In genomic region chr22:27745154-27745553, GRCh38 we compare ENCODE assay signal across 23 cellular contexts.
"Had no signal": no experiment of that assay in that cellular context is flagged by ENCODE, and none has a peak within 500 bp of the region (broad histone marks: within the 10 kb centered on the region; RNA-seq: fewer than 3 reads in every experiment).

No MANE protein-coding gene starts in this region.

- ATAC-seq: activated T-helper 17 cell treated with anti-CD3 and anti-CD28 coated beads, Interleukin-2, amount 50 U/mL, for 72 hours had no signal

- H3K4me3 ChIP-seq: MG63, Peyer's patch, SJCRH30 had no signal

- H3K4me3 Mint-ChIP-seq: activated B cell treated with CpG ODN at 0.5 μM for 24 hours; activated CD4-positive, alpha-beta memory T cell treated with anti-CD3 and anti-CD28 coated beads for 36 hours; activated CD4-positive, alpha-beta T cell treated with anti-CD3 and anti-CD28 coated beads, Interleukin-2, amount 10 ng/mL, durations not matched to agents 7 days and 5 days; activated naive CD4-positive, alpha-beta T cell treated with anti-CD3 and anti-CD28 coated beads for 36 hours; activated naive CD8-positive, alpha-beta T cell; activated T-helper 17 cell treated with anti-CD3 and anti-CD28 coated beads, Interleukin-2, amount 50 U/mL, for 72 hours; brain; T-helper 1 cell treated with Interleukin-12 subunit alpha and Interleukin-12 subunit beta and Interleukin-4 antibody, amounts not matched to agents 30 μg/mL and 1 μg/mL, for 36 hours had no signal

- H3K27ac Mint-ChIP-seq: activated B cell treated with CpG ODN at 0.5 μM for 24 hours; activated CD4-positive, alpha-beta memory T cell treated with anti-CD3 and anti-CD28 coated beads for 36 hours; activated CD4-positive, alpha-beta T cell treated with anti-CD3 and anti-CD28 coated beads, Interleukin-2, amount 10 ng/mL, durations not matched to agents 7 days and 5 days; activated naive CD4-positive, alpha-beta T cell treated with anti-CD3 and anti-CD28 coated beads for 36 hours; activated naive CD8-positive, alpha-beta T cell; activated T-helper 17 cell treated with anti-CD3 and anti-CD28 coated beads, Interleukin-2, amount 50 U/mL, for 72 hours; T-helper 1 cell treated with Interleukin-12 subunit alpha and Interleukin-12 subunit beta and Interleukin-4 antibody, amounts not matched to agents 30 μg/mL and 1 μg/mL, for 36 hours had no signal

- H3K36me3 ChIP-seq: MG63, Peyer's patch had no signal

- H3K9me3 ChIP-seq: Peyer's patch, SJCRH30 had no signal

- H3K4me1 Mint-ChIP-seq: activated B cell treated with CpG ODN at 0.5 μM for 24 hours; activated CD4-positive, alpha-beta T cell treated with anti-CD3 and anti-CD28 coated beads, Interleukin-2, amount 10 ng/mL, durations not matched to agents 7 days and 5 days; activated T-helper 17 cell treated with anti-CD3 and anti-CD28 coated beads, Interleukin-2, amount 50 U/mL, for 72 hours had no signal

- H3K27me3 Mint-ChIP-seq: activated B cell treated with CpG ODN at 0.5 μM for 24 hours had no signal

- H3K27ac ChIP-seq: Peyer's patch, RWPE1, SJCRH30 had no signal

- DNase-seq: activated B cell treated with CpG ODN at 0.5 μM for 24 hours; activated CD4-positive, alpha-beta memory T cell treated with anti-CD3 and anti-CD28 coated beads for 36 hours; activated CD4-positive, alpha-beta T cell treated with anti-CD3 and anti-CD28 coated beads, Interleukin-2, amount 10 ng/mL, durations not matched to agents 7 days and 5 days; activated CD8-positive, alpha-beta memory T cell treated with anti-CD3 and anti-CD28 coated beads for 24 hours; activated gamma-delta T cell; activated naive CD4-positive, alpha-beta T cell treated with anti-CD3 and anti-CD28 coated beads for 36 hours; activated T-cell treated with anti-CD3 and anti-CD28 coated beads for 4 hours; activated T-cell treated with anti-CD3 and anti-CD28 coated beads, Interleukin-2, amount 50 U/mL, for 48 hours; amygdala; MG63; NCI-H1105; NCI-H1436; NCI-H187; NCI-H2081; NCI-H524; Peyer's patch; Right ventricle myocardium superior; SJCRH30 had no signal

- H3K9me3 Mint-ChIP-seq: activated CD4-positive, alpha-beta T cell treated with anti-CD3 and anti-CD28 coated beads, Interleukin-2, amount 10 ng/mL, durations not matched to agents 7 days and 5 days; activated T-helper 17 cell treated with anti-CD3 and anti-CD28 coated beads, Interleukin-2, amount 50 U/mL, for 72 hours; T-helper 1 cell treated with Interleukin-12 subunit alpha and Interleukin-12 subunit beta and Interleukin-4 antibody, amounts not matched to agents 30 μg/mL and 1 μg/mL, for 36 hours had no signal

- H3K36me3 Mint-ChIP-seq: activated CD4-positive, alpha-beta memory T cell treated with anti-CD3 and anti-CD28 coated beads for 36 hours; activated naive CD8-positive, alpha-beta T cell had no signal

- H3K27me3 ChIP-seq: MG63, Peyer's patch, SJCRH30 had no signal
